27 cellular contexts compared by ENCODE assay signal in genomic region chr1:42040159-42040558, GRCh38.
"Had no signal": no experiment of that assay in that cellular context is flagged by ENCODE, and none has a peak within 500 bp of the region (broad histone marks: within the 10 kb centered on the region; RNA-seq: fewer than 3 reads in every experiment).

No MANE protein-coding gene starts in this region.

- DNase-seq: hippocampal formation; kidney glomerular epithelial cell; left cardiac atrium; lower lobe of right lung; mammary epithelial cell; mesenchymal stem cell; naive B cell; natural killer cell; nephron progenitor cell; occipital lobe; stimulated activated CD4-positive, alpha-beta T cell treated with anti-CD3 and anti-CD28 coated beads, Interleukin-12 subunit alpha, Interleukin-12 subunit beta, amount 100 ng/mL, for 4 hours; stimulated activated CD4-positive, alpha-beta T cell treated with anti-CD3 and anti-CD28 coated beads, Interleukin-15, amount 100 ng/mL, for 24 hours; stimulated activated CD4-positive, alpha-beta T cell treated with anti-CD3 and anti-CD28 coated beads, Interleukin-2, amount 100 ng/mL, for 24 hours; stimulated activated CD4-positive, alpha-beta T cell treated with anti-CD3 and anti-CD28 coated beads, Interleukin-4, amount 100 ng/mL, for 1 hour; stimulated activated naive B cell treated with anti-CD40 and anti-IgM and Interleukin-4, amounts not matched to agents 10 μg/mL and 1 μg/mL and 100 μg/mL, for 72 hours; stimulated activated naive CD8-positive, alpha-beta T cell treated with anti-CD3 and anti-CD28 coated beads, Interleukin-15, Interleukin-2, amounts not matched to agents 100 U/mL and 50 U/mL, for 24 hours; stomach; testis; tibial artery; uterus had no signal

- H3K4me3 ChIP-seq: lower lobe of right lung, neural progenitor cell, right atrium auricular region, skin epidermis, stomach, testis, tibial artery, uterus had no signal

- H3K27ac ChIP-seq: lower lobe of right lung, neural progenitor cell, neutrophil, right atrium auricular region, skin epidermis, stomach, testis, tibial artery, uterus had no signal

- H3K4me1 ChIP-seq: neural progenitor cell, testis, uterus had no signal

- ATAC-seq: left cardiac atrium; left lobe of liver; lower lobe of right lung; natural killer cell; sciatic nerve; stimulated activated naive B cell treated with anti-CD40 and anti-IgM and Interleukin-4, amounts not matched to agents 10 μg/mL and 1 μg/mL and 100 μg/mL, for 72 hours; stimulated activated naive CD8-positive, alpha-beta T cell treated with anti-CD3 and anti-CD28 coated beads, Interleukin-15, Interleukin-2, amounts not matched to agents 100 U/mL and 50 U/mL, for 24 hours had no signal

- FAIRE-seq: keratinocyte had no signal

- H3K9me3 ChIP-seq: lower lobe of right lung, neutrophil, right atrium auricular region, stomach, testis, tibial artery, uterus had no signal

- H3K36me3 ChIP-seq: lower lobe of right lung, neural progenitor cell, neutrophil, right atrium auricular region, stomach, tibial artery, uterus had no signal

- H3K27me3 ChIP-seq: right atrium auricular region, stomach, testis, tibial artery, uterus had no signal
